8 cellular contexts compared by ENCODE assay signal in genomic region chr1:180912801-180913616, GRCh38. TPM values are rescaled to one million over a fixed set of nuclear protein-coding genes. Genes with fewer than 3 reads are reported as not detected.
A peak's percentile ranks its signal among the peaks of the same experiment; 100 is the strongest.
DNase-seq lines count a peak whose midpoint lies in the region; ATAC-seq, FAIRE-seq and TF ChIP-seq lines count a peak whose summit lies in the region.

Gene KIAA1614 (plus strand): TSS chr1:180912897. CDS start chr1:180913244, 347 bp downstream.

- peak within 1 kb of the TSS; percentile 80 for H3K4me3 Mint-ChIP-seq in astrocyte (ENCODE audit: unreplicated experiment)

- H3K4me3 ChIP-seq in AG09309 (ENCODE audit: control insufficient read depth, low read depth, low read length) (peak within 1 kb of the TSS; percentile 62), H7 (ENCODE audit: insufficient read depth, low read depth, low read length) (peak within 1 kb of the TSS; percentile 63), astrocyte (ENCODE audit: insufficient read depth, low read depth, low read length) (peak within 1 kb of the TSS; percentile 54), BE2C (ENCODE audit: low read depth, low read length) (no peak within 1 kb of the TSS)

- peak within 1 kb of the TSS; percentile 83 for H2AFZ ChIP-seq in astrocyte (ENCODE audit: low read depth, low read length)

- DNase-seq in AG09309 (ENCODE audit: low read depth): no peak
- DNase-seq in H7: peak; percentile 90
- DNase-seq in astrocyte (ENCODE audit: low read depth): peak; percentile 30
- peak in 26 of 51 donors; percentile 20 to 65 (median 36) for DNase-seq in hypothalamus (lab: John Stamatoyannopoulos, UW)
- peak; percentile 68 for DNase-seq in retina
- no peak for DNase-seq in NCI-H1417 treated with DMSO at 0.1 percent for 48 hours (lab: John Stamatoyannopoulos, UW)
- no peak for DNase-seq in BE2C

- H3K9me3 ChIP-seq in astrocyte (ENCODE audit: insufficient read depth, low read depth, low read length) (no peaks in the 10 kb centered on the region), BE2C (no peaks in the 10 kb centered on the region)

- H3K36me3 Mint-ChIP-seq in astrocyte (ENCODE audit: low read depth, unreplicated experiment): peaks cover 3% of the 10 kb centered on the region

- no peaks in the 10 kb centered on the region for H3K36me3 ChIP-seq in H7 (replicated peaks; ENCODE audit: control insufficient read depth, insufficient read depth, low read length)
- no peaks in the 10 kb centered on the region for H3K36me3 ChIP-seq in astrocyte (ENCODE audit: insufficient read depth, low read length)
- H3K36me3 ChIP-seq in BE2C: no peaks in the 10 kb centered on the region

- H3K4me1 ChIP-seq in astrocyte (ENCODE audit: insufficient read depth, low read length): peaks cover 8% of the 10 kb centered on the region
- no peaks in the 10 kb centered on the region; the same call in 1 of the 2 replicates for H3K4me1 ChIP-seq in BE2C

- peaks cover 60% of the 10 kb centered on the region for H3K27me3 Mint-ChIP-seq in astrocyte (ENCODE audit: low read depth, unreplicated experiment)

- H3K4me1 Mint-ChIP-seq in astrocyte (ENCODE audit: low read depth, unreplicated experiment): no peaks in the 10 kb centered on the region

- no peak for ATAC-seq in HG03521 (IDR thresholded peaks at IDR 0.05; ENCODE audit: unreplicated experiment)

- no peak for FAIRE-seq in astrocyte (lab: Jason Lieb, UNC)

- peak within 1 kb of the TSS; percentile 83 for H3K4me2 ChIP-seq in astrocyte (ENCODE audit: low read length)

- H3K9me3 Mint-ChIP-seq in astrocyte (ENCODE audit: unreplicated experiment): no peaks in the 10 kb centered on the region

- H4K20me1 ChIP-seq in astrocyte (ENCODE audit: insufficient read depth, low read length): no peaks in the 10 kb centered on the region

- H3K27ac ChIP-seq in astrocyte (ENCODE audit: low read depth, low read length): peak within 1 kb of the TSS; percentile 58

- TF ChIP-seq CTCF in AG09309 (IDR thresholded peaks at IDR 0.05; ENCODE audit: control insufficient read depth, insufficient read depth, low read depth, low read length, missing control alignments): no peak
- TF ChIP-seq CTCF in astrocyte (IDR thresholded peaks at IDR 0.05; ENCODE audit: insufficient read depth, low read depth, low read length): no peak
- no peak for TF ChIP-seq CTCF in BE2C (IDR thresholded peaks at IDR 0.05; ENCODE audit: low read depth, low read length)

- H3K27ac Mint-ChIP-seq in astrocyte (ENCODE audit: unreplicated experiment): peak within 1 kb of the TSS; percentile 62

- peaks cover 26% of the 10 kb centered on the region for H3K27me3 ChIP-seq in H7 (ENCODE audit: control insufficient read depth, insufficient read depth, low read length)
- no peaks in the 10 kb centered on the region for H3K27me3 ChIP-seq in astrocyte (ENCODE audit: insufficient read depth, low read length)
- H3K27me3 ChIP-seq in BE2C: no peaks in the 10 kb centered on the region

- H3K79me2 ChIP-seq in astrocyte (ENCODE audit: insufficient read depth, low read length): no peaks in the 10 kb centered on the region

- peak within 1 kb of the TSS; percentile 84 for H3K9ac ChIP-seq in astrocyte (ENCODE audit: low read length)

RNA-seq across cellular contexts. Expression of gene KIAA1614, which starts in this region (rescaled TPM):
- 1.1 and 3.4 TPM in 2 replicates for total RNA-seq in H7 (2014; rRNA removed; shearing (Covaris generic))
- 0.84 and 0.96 TPM in 2 replicates for total RNA-seq in astrocyte
- 8.6 TPM for polyA plus RNA-seq in BE2C (2012; ENCODE audit: insufficient read depth, insufficient read length, low read depth)

Comparison
In these comparisons a context has a peak if more than half of its experiments do, and no peak if none do; other contexts are left out.
1. Peak in DNase-seq, H3K4me3 ChIP-seq, H3K27ac ChIP-seq, H3K9ac ChIP-seq and H3K4me2 ChIP-seq in astrocyte; RNA of the gene not detected or under 1 TPM.
2. DNase-seq: peak in H7 (single experiment), hypothalamus (26 of 51) and retina (single experiment); none in AG09309 (single experiment), NCI-H1417 treated with DMSO at 0.1 percent for 48 hours (single experiment) and BE2C (single experiment).